ENCODE assay signal across 1 cellular context in genomic region chr22:31290494-31291402, GRCh38.
A peak's percentile ranks its signal among the peaks of the same experiment; 100 is the strongest.
TF ChIP-seq lines count a peak whose summit lies in the region.

No MANE protein-coding gene starts in this region.

TF ChIP-seq in HepG2, 621 proteins besides CTCF, POLR2A, EP300 and RAD21 (continued from another document and continues in another):
- TF ChIP-seq FOXP4 (CRISPR knock-in tag; IDR thresholded peaks at IDR 0.05) (peak; percentile 87), SUZ12 (IDR thresholded peaks at IDR 0.05; ENCODE audit: low read depth, low read length) (no peak), BCL3 (CRISPR knock-in tag; IDR thresholded peaks at IDR 0.05) (peak; percentile 96; the same call in 1 of the 2 replicates), TARDBP (CRISPR knock-in tag; IDR thresholded peaks at IDR 0.05) (peak; percentile 47; the same call in 1 of the 2 replicates), ZNF580 (CRISPR knock-in tag; IDR thresholded peaks at IDR 0.05; ENCODE audit: borderline replicate concordance, low read depth) (0 out of 2 replicates have a peak, but pooled peaks have one; percentile 72), ZFP82 (CRISPR knock-in tag; IDR thresholded peaks at IDR 0.05; ENCODE audit: borderline replicate concordance) (no peak), E2F1 (CRISPR knock-in tag; IDR thresholded peaks at IDR 0.05) (0 out of 2 replicates have a peak, but pooled peaks have one; percentile 25), U2AF2 (IDR thresholded peaks at IDR 0.05; ENCODE audit: low read depth, low read length) (no peak), ZNF713 (CRISPR knock-in tag; IDR thresholded peaks at IDR 0.05) (no peak), GATAD1 (CRISPR knock-in tag; IDR thresholded peaks at IDR 0.05) (peak; percentile 68), ZNF552 (CRISPR knock-in tag; IDR thresholded peaks at IDR 0.05; ENCODE audit: borderline replicate concordance) (no peak), RORA (CRISPR knock-in tag; IDR thresholded peaks at IDR 0.05) (no peak), ZNF530 (CRISPR knock-in tag; IDR thresholded peaks at IDR 0.05; ENCODE audit: low read depth) (no peak), ZSCAN9 (CRISPR knock-in tag; IDR thresholded peaks at IDR 0.05; ENCODE audit: borderline replicate concordance) (peak; percentile 50; the same call in 1 of the 2 replicates), PITX1 (CRISPR knock-in tag; IDR thresholded peaks at IDR 0.05) (peak; percentile 17; the same call in 1 of the 2 replicates), SP140L (CRISPR knock-in tag; IDR thresholded peaks at IDR 0.05; ENCODE audit: borderline replicate concordance) (no peak), ZNF556 (CRISPR knock-in tag; IDR thresholded peaks at IDR 0.05; ENCODE audit: borderline replicate concordance) (0 out of 2 replicates have a peak, but pooled peaks have one; percentile 39), AGO2 (optimal IDR thresholded peaks at IDR 0.05; ENCODE audit: low read depth, low read length) (peak; percentile 44), KLF9 (CRISPR knock-in tag; IDR thresholded peaks at IDR 0.05; ENCODE audit: low read depth) (no peak), FOXK2 (IDR thresholded peaks at IDR 0.05) (peak; percentile 89), ZNF550 (CRISPR knock-in tag; IDR thresholded peaks at IDR 0.05; ENCODE audit: borderline replicate concordance) (no peak), ATF7-NPFF (CRISPR knock-in tag; IDR thresholded peaks at IDR 0.05; ENCODE audit: low read depth) (peak; percentile 59; the same call in 1 of the 2 replicates), ATF2 (CRISPR knock-in tag; IDR thresholded peaks at IDR 0.05) (peak; percentile 98), KDM2A (CRISPR knock-in tag; IDR thresholded peaks at IDR 0.05; ENCODE audit: borderline replicate concordance, low read depth) (peak; percentile 82), YEATS4 (CRISPR knock-in tag; IDR thresholded peaks at IDR 0.05; ENCODE audit: borderline replicate concordance) (peak; percentile 77; the same call in 1 of the 2 replicates), ZFP62 (CRISPR knock-in tag; IDR thresholded peaks at IDR 0.05) (no peak), STAT5B (CRISPR knock-in tag; IDR thresholded peaks at IDR 0.05) (no peak), ZNF543 (CRISPR knock-in tag; IDR thresholded peaks at IDR 0.05) (no peak), PATZ1 (CRISPR knock-in tag; IDR thresholded peaks at IDR 0.05) (no peak), ZNF468 (CRISPR knock-in tag; IDR thresholded peaks at IDR 0.05) (no peak), ZNF710 (CRISPR knock-in tag; IDR thresholded peaks at IDR 0.05; ENCODE audit: borderline replicate concordance) (peak; percentile 54; the same call in 1 of the 2 replicates), FIP1L1 (IDR thresholded peaks at IDR 0.05; ENCODE audit: borderline replicate concordance, insufficient read depth, low read depth, low read length) (no peak), ZNF776 (CRISPR knock-in tag; IDR thresholded peaks at IDR 0.05) (peak; percentile 89), ZNF354B (CRISPR knock-in tag; IDR thresholded peaks at IDR 0.05) (no peak), TAF1 (CRISPR knock-in tag; IDR thresholded peaks at IDR 0.05) (peak; percentile 47), ZBTB46 (CRISPR knock-in tag; IDR thresholded peaks at IDR 0.05; ENCODE audit: borderline replicate concordance) (no peak), ZNF768 (CRISPR knock-in tag; IDR thresholded peaks at IDR 0.05) (no peak), SKIL (CRISPR knock-in tag; IDR thresholded peaks at IDR 0.05; ENCODE audit: borderline replicate concordance) (peak; percentile 80; the same call in 1 of the 2 replicates), BHLHE40 (IDR thresholded peaks at IDR 0.05; ENCODE audit: low read length) (peak; percentile 99), MYC (CRISPR knock-in tag; IDR thresholded peaks at IDR 0.05; ENCODE audit: borderline replicate concordance) (peak; percentile 88), ZNF652 (CRISPR knock-in tag; IDR thresholded peaks at IDR 0.05; ENCODE audit: borderline replicate concordance, low read depth) (no peak), NKX3-1 (CRISPR knock-in tag; IDR thresholded peaks at IDR 0.05) (peak; percentile 85), HNF1B (CRISPR knock-in tag; IDR thresholded peaks at IDR 0.05) (no peak), NAIF1 (CRISPR knock-in tag; IDR thresholded peaks at IDR 0.05; ENCODE audit: borderline replicate concordance) (no peak; the same call in 1 of the 2 replicates), ZNF879 (CRISPR knock-in tag; IDR thresholded peaks at IDR 0.05) (no peak; the same call in 1 of the 2 replicates), ZZZ3 (CRISPR knock-in tag; IDR thresholded peaks at IDR 0.05; ENCODE audit: borderline replicate concordance) (0 out of 2 replicates have a peak, but pooled peaks have one; percentile 59), ZFX (CRISPR knock-in tag; IDR thresholded peaks at IDR 0.05; ENCODE audit: low read depth) (peak; percentile 55)
